4 cellular contexts compared by ENCODE assay signal in the genomic region with DNA sequence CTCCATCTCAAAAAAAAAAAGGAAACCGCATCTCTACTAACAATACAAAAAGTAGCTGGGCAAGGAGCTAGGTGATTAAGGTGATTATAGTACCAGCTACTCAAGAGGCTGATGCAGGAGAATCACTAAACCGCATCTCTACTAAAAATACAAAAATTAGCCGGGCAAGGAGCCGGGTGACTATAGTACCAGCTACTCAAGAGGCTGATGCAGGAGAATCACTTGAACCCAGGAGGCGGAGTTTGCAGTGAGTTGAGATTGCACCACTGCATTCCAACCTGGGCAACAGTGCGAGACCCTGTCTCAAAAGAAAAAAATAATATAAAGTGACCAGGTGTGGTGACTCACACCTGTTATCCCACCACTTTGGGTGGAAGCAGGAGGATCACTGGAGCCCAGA. TPM values are rescaled to one million over a fixed set of nuclear protein-coding genes. Genes with fewer than 3 reads are reported as not detected.
"Had no signal": no experiment of that assay in that cellular context is flagged by ENCODE, and none has a peak within 500 bp of the region (broad histone marks: within the 10 kb centered on the region; RNA-seq: fewer than 3 reads in every experiment).

No MANE protein-coding gene starts in this region.

RNA-seq across cellular contexts. Expression of a gene that starts 5.6 kb away (rescaled TPM):
- total RNA-seq: LHCN-M2, M059J, MCF 10A, NCI-H460 had no signal
